ENCODE assay signal across 8 cellular contexts in the genomic region with DNA sequence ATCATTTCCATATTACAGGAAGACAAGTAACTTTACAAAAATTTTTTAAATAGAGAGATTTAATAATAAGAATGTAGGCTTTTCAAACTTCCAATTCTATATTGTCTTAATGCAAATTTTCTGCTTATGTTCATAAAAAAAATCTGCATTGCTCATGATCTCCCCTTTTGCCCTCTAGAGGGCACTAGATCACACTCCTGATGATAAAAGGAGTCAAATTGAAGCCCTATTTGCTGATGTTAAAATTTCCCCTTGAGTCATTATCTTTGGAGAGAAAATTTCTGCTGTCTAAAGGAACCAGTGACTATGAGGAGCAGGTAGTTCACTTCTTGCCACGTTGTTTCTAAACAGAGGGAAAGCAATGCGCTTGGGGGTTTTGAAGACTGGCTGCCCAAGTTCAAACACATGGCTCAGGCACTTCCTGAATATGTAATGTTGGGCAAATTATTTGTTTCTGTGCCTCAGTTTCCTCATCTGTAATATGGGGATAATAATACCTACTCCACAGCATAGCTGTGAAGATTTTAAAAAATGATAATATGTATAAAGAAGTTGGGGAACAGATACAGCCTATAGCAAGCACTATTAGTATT.
DNase-seq lines count a peak whose midpoint lies in the region; ATAC-seq, FAIRE-seq and TF ChIP-seq lines count a peak whose summit lies in the region.

No MANE protein-coding gene starts in this region.

- no peak overlapping the region for H3K4me3 ChIP-seq in suprapubic skin

- no peaks in the 10 kb centered on the region for H3K27me3 ChIP-seq in CD4-positive, alpha-beta T cell (ENCODE audit: control insufficient read depth, insufficient read depth, low read length)
- no peaks in the 10 kb centered on the region for H3K27me3 ChIP-seq in suprapubic skin

- no peak for ATAC-seq in CD4-positive, alpha-beta T cell (ENCODE audit: poor library complexity)
- ATAC-seq in GM18861 (IDR thresholded peaks at IDR 0.05; ENCODE audit: unreplicated experiment) (peak; percentile 62), HG03196 (IDR thresholded peaks at IDR 0.05; ENCODE audit: unreplicated experiment) (no peak)

- intact Hi-C loops in CD4-positive, alpha-beta T cell (cut with DNase I, micrococcal nuclease), result loop anchor here (2.0 to 10.0 kb wide), 2 partner anchors 894 kb away; no protein-coding TSS in a partner anchor

- CTCF ChIA-PET in CD4-positive, alpha-beta T cell (lab: Charles Lee), result no interaction called here

- TF ChIP-seq POLR2A in suprapubic skin (IDR thresholded peaks at IDR 0.05), result no peak

- POLR2A ChIA-PET in CD4-positive, alpha-beta T cell (lab: Charles Lee), result no interaction called here

- 48% methylated on average over 2 of the region's 2 CpGs for WGBS in suprapubic skin

- no peaks in the 10 kb centered on the region for H3K9me3 Mint-ChIP-seq in CD4-positive, alpha-beta T cell

- TF ChIP-seq EP300 in suprapubic skin (IDR thresholded peaks at IDR 0.05), result no peak

- H3K27ac ChIP-seq in CD4-positive, alpha-beta T cell (ENCODE audit: low read depth, low read length), result no peak overlapping the region
- no peak overlapping the region for H3K27ac ChIP-seq in suprapubic skin

- peak; percentile 43 for TF ChIP-seq CTCF in CD4-positive, alpha-beta T cell (IDR thresholded peaks at IDR 0.05)
- peak; percentile 20 to 62 for TF ChIP-seq CTCF in suprapubic skin (IDR thresholded peaks at IDR 0.05)

- no peaks in the 10 kb centered on the region for H3K9me3 ChIP-seq in CD4-positive, alpha-beta T cell (ENCODE audit: control insufficient read depth, low read length)
- H3K9me3 ChIP-seq in suprapubic skin, result no peaks in the 10 kb centered on the region

- no peaks in the 10 kb centered on the region for H3K36me3 Mint-ChIP-seq in CD4-positive, alpha-beta T cell (ENCODE audit: low read depth)

- peaks cover 6% of the 10 kb centered on the region for H3K27me3 Mint-ChIP-seq in CD4-positive, alpha-beta T cell

- no peak overlapping the region for H3K27ac Mint-ChIP-seq in CD4-positive, alpha-beta T cell

- FAIRE-seq in HTR-8/SVneo (lab: Jason Lieb, UNC), result no peak

- H3K36me3 ChIP-seq in suprapubic skin, result no peaks in the 10 kb centered on the region

- no peak for DNase-seq in CD4-positive, alpha-beta T cell
- peak; percentile 48 for DNase-seq in HTR-8/SVneo (ENCODE audit: insufficient read length, low spot score)
- DNase-seq in SK-MEL-5 (ENCODE audit: low read depth, low spot score), result peak; percentile 92
- peak; percentile 56 for DNase-seq in fibroblast of the conjunctiva (ENCODE audit: low read depth)
- no peak for DNase-seq in suprapubic skin (ENCODE audit: low spot score in 2 of 2)
- DNase-seq in activated gamma-delta T cell treated with Interleukin-2 at 50 U/mL for 16 hours, result no peak

- in situ Hi-C loops in SK-MEL-5 (cut with HindIII; ENCODE audit: low pct_unique_long_range_greater_than_20kb, low sequenced_read_pairs), result no loop called here

- no peaks in the 10 kb centered on the region for H3K4me1 Mint-ChIP-seq in CD4-positive, alpha-beta T cell (ENCODE audit: low read depth)

- peaks cover 10% of the 10 kb centered on the region for H3K4me1 ChIP-seq in suprapubic skin

- no peak overlapping the region for H3K4me3 Mint-ChIP-seq in CD4-positive, alpha-beta T cell

Comparison
In these comparisons a context has a peak if more than half of its experiments do, and no peak if none do; other contexts are left out.
1. DNase-seq: peak in HTR-8/SVneo (single experiment), SK-MEL-5 (single experiment) and fibroblast of the conjunctiva (single experiment); none in CD4-positive, alpha-beta T cell (0 of 10), suprapubic skin (0 of 2) and activated gamma-delta T cell treated with Interleukin-2 at 50 U/mL for 16 hours (single experiment).